Comparison of ENCODE assay signal across 1 cellular context in genomic region chr14:65170768-65171251, GRCh38.
TF ChIP-seq lines count a peak whose summit lies in the region.

No MANE protein-coding gene starts in this region.

TF ChIP-seq in HepG2, 621 proteins besides CTCF, POLR2A, EP300 and RAD21 (continued from another document):
- TF ChIP-seq ZXDC (CRISPR knock-in tag; IDR thresholded peaks at IDR 0.05) (no peak), NR1H2 (CRISPR knock-in tag; IDR thresholded peaks at IDR 0.05; ENCODE audit: borderline replicate concordance, low read depth) (no peak), ZNF441 (CRISPR knock-in tag; IDR thresholded peaks at IDR 0.05; ENCODE audit: borderline replicate concordance) (no peak), ZFAT (CRISPR knock-in tag; conservative IDR thresholded peaks at IDR 0.05) (no peak), RFX1 (IDR thresholded peaks at IDR 0.05) (peak; percentile 16; the same call in 1 of the 2 replicates), ZKSCAN5 (CRISPR knock-in tag; IDR thresholded peaks at IDR 0.05) (no peak), ZNF687 (CRISPR knock-in tag; IDR thresholded peaks at IDR 0.05) (0 out of 2 replicates have a peak, but pooled peaks have one; percentile 23), RXRA (CRISPR knock-in tag; IDR thresholded peaks at IDR 0.05) (no peak), ZNF207 (IDR thresholded peaks at IDR 0.05; ENCODE audit: borderline replicate concordance) (no peak), GABPB1 (CRISPR knock-in tag; IDR thresholded peaks at IDR 0.05) (0 out of 2 replicates have a peak, but pooled peaks have one; percentile 25), STAG1 (CRISPR knock-in tag; IDR thresholded peaks at IDR 0.05) (peak; percentile 52), NR2F1 (CRISPR knock-in tag; IDR thresholded peaks at IDR 0.05) (no peak)
- TF ChIP-seq, protein P1, sequence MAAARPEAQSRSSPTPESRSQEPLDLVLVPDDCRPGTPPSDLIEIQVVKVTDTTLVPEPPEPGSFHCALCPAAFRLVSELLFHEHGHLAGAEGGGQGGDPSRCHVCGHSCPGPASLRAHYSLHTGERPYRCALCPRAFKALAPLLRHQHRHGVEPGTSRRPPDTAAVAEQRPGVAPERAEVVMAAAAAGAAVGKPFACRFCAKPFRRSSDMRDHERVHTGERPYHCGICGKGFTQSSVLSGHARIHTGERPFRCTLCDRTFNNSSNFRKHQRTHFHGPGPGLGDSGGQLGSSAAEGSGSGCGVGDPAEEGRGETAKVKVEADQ (CRISPR knock-in tag; IDR thresholded peaks at IDR 0.05; ENCODE audit: borderline replicate concordance): no peak
- TF ChIP-seq, protein P2, sequence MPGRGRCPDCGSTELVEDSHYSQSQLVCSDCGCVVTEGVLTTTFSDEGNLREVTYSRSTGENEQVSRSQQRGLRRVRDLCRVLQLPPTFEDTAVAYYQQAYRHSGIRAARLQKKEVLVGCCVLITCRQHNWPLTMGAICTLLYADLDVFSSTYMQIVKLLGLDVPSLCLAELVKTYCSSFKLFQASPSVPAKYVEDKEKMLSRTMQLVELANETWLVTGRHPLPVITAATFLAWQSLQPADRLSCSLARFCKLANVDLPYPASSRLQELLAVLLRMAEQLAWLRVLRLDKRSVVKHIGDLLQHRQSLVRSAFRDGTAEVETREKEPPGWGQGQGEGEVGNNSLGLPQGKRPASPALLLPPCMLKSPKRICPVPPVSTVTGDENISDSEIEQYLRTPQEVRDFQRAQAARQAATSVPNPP (CRISPR knock-in tag; IDR thresholded peaks at IDR 0.05): no peak
TF ChIP-seq in HepG2: peak in this region for 5.
